9 cellular contexts compared by ENCODE assay signal in the genomic region with DNA sequence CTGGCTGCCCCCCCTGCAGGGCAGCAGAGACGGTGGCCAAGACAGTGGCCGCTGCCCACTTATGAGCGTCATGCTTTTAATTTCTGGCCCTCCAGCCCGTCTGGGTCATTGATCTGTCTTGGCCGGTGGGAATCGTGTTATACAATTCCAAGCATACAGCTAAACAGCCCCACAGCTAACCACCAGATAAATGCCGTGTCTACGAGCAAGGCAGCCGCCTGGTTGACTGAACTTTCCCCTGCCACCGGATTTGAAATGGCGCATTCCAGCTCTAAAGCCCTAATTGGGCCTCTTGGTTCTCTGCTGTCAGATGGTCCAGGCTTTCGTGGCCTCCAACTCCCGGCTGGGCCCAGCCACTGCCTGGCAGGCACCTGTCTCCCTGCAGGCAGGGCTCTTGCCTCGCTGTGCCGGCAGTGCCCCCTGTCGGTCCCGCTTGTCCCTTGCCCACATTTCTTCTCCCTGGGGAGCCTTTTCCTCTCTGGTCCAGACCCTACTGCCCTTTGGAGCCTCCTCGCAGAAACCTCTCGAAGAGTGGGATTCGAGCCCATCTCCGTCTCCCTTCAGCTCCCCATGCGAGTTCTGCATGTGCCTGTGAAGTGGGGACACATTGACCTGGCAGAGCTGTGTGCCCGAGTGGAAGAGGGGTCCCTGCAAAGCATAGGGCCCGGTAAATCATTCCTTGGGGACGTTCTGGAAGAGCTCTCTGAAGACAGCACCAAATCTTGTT. TPM values are rescaled to one million over a fixed set of nuclear protein-coding genes. Genes with fewer than 3 reads are reported as not detected.
DNase-seq lines count a peak whose midpoint lies in the region; ATAC-seq, FAIRE-seq and TF ChIP-seq lines count a peak whose summit lies in the region.
"Had no signal": no experiment of that assay in that cellular context is flagged by ENCODE, and none has a peak within 500 bp of the region (broad histone marks: within the 10 kb centered on the region; RNA-seq: fewer than 3 reads in every experiment).

No MANE protein-coding gene starts in this region.

- no peaks in the 10 kb centered on the region for H3K36me3 ChIP-seq in NT2/D1 (ENCODE audit: insufficient read depth, insufficient read length, low read length)

- H3K4me3 ChIP-seq in NT2/D1 (ENCODE audit: insufficient read length, low read depth) = no peak overlapping the region

- peak; percentile 89 for DNase-seq in D341Med (ENCODE audit: low spot score)
- peak; percentile 88 for DNase-seq in HEK293T (ENCODE audit: extremely low spot score)
- peak; percentile 61 for DNase-seq in NT2/D1 (ENCODE audit: low read depth, low spot score)
- DNase-seq in activated naive CD8-positive, alpha-beta T cell treated with anti-CD3 and anti-CD28 coated beads, Interleukin-2, amount 10 ng/mL, durations not matched to agents 7 days and 5 days = peak; percentile 73
- DNase-seq in islet precursor cell = peak; percentile 92
- DNase-seq in stimulated activated effector memory CD8-positive, alpha-beta T cell treated with anti-CD3 and anti-CD28 coated beads, Interleukin-12 subunit alpha, Interleukin-12 subunit beta, amount 100 ng/mL, for 72 hours (ENCODE audit: low spot score in 2 of 2) = peak; percentile 42 to 82
- no peak for DNase-seq in GM19239 (ENCODE audit: insufficient read length, low spot score)
- DNase-seq: activated B cell treated with CpG ODN at 0.5 μM for 24 hours had no signal

- no peak for FAIRE-seq in GM19239 (lab: Jason Lieb, UNC)

- H3K36me3 Mint-ChIP-seq in activated naive CD8-positive, alpha-beta T cell treated with anti-CD3 and anti-CD28 coated beads, Interleukin-2, amount 10 ng/mL, durations not matched to agents 7 days and 5 days = no peaks in the 10 kb centered on the region
- no peaks in the 10 kb centered on the region for H3K36me3 Mint-ChIP-seq in stimulated activated effector memory CD8-positive, alpha-beta T cell treated with anti-CD3 and anti-CD28 coated beads, Interleukin-12 subunit alpha, Interleukin-12 subunit beta, amount 100 ng/mL, for 72 hours

- peaks cover 27% of the 10 kb centered on the region for H3K4me1 ChIP-seq in NT2/D1 (ENCODE audit: insufficient read depth, insufficient read length)

- no peaks in the 10 kb centered on the region for H3K9me3 Mint-ChIP-seq in activated naive CD8-positive, alpha-beta T cell treated with anti-CD3 and anti-CD28 coated beads, Interleukin-2, amount 10 ng/mL, durations not matched to agents 7 days and 5 days
- no peaks in the 10 kb centered on the region for H3K9me3 Mint-ChIP-seq in stimulated activated effector memory CD8-positive, alpha-beta T cell treated with anti-CD3 and anti-CD28 coated beads, Interleukin-12 subunit alpha, Interleukin-12 subunit beta, amount 100 ng/mL, for 72 hours
- H3K9me3 Mint-ChIP-seq: activated B cell treated with CpG ODN at 0.5 μM for 24 hours had no signal

- no peak for ATAC-seq in activated naive CD8-positive, alpha-beta T cell treated with anti-CD3 and anti-CD28 coated beads, Interleukin-2, amount 10 ng/mL, durations not matched to agents 7 days and 5 days (ENCODE audit: low read depth)
- no peak for ATAC-seq in stimulated activated effector memory CD8-positive, alpha-beta T cell treated with anti-CD3 and anti-CD28 coated beads, Interleukin-12 subunit alpha, Interleukin-12 subunit beta, amount 100 ng/mL, for 72 hours
- ATAC-seq in HG03139 (IDR thresholded peaks at IDR 0.05; ENCODE audit: unreplicated experiment) = no peak

- peaks cover 76% of the 10 kb centered on the region for H3K27me3 ChIP-seq in NT2/D1 (ENCODE audit: insufficient read depth, insufficient read length)

- H3K4me3 Mint-ChIP-seq in activated naive CD8-positive, alpha-beta T cell treated with anti-CD3 and anti-CD28 coated beads, Interleukin-2, amount 10 ng/mL, durations not matched to agents 7 days and 5 days = no peak overlapping the region
- H3K4me3 Mint-ChIP-seq in stimulated activated effector memory CD8-positive, alpha-beta T cell treated with anti-CD3 and anti-CD28 coated beads, Interleukin-12 subunit alpha, Interleukin-12 subunit beta, amount 100 ng/mL, for 72 hours = no peak overlapping the region
- H3K4me3 Mint-ChIP-seq: activated B cell treated with CpG ODN at 0.5 μM for 24 hours had no signal

- no peaks in the 10 kb centered on the region for H3K4me1 Mint-ChIP-seq in activated naive CD8-positive, alpha-beta T cell treated with anti-CD3 and anti-CD28 coated beads, Interleukin-2, amount 10 ng/mL, durations not matched to agents 7 days and 5 days
- H3K4me1 Mint-ChIP-seq in stimulated activated effector memory CD8-positive, alpha-beta T cell treated with anti-CD3 and anti-CD28 coated beads, Interleukin-12 subunit alpha, Interleukin-12 subunit beta, amount 100 ng/mL, for 72 hours = peaks cover 5% of the 10 kb centered on the region

- POLR2A ChIA-PET in HEK293T (lab: Yijun Ruan, JAX) = no interaction called here
- POLR2A ChIA-PET in activated naive CD8-positive, alpha-beta T cell treated with anti-CD3 and anti-CD28 coated beads, Interleukin-2, amount 10 ng/mL, durations not matched to agents 7 days and 5 days (lab: Charles Lee) = no interaction called here

- peaks cover 32% of the 10 kb centered on the region for H3K27me3 Mint-ChIP-seq in activated naive CD8-positive, alpha-beta T cell treated with anti-CD3 and anti-CD28 coated beads, Interleukin-2, amount 10 ng/mL, durations not matched to agents 7 days and 5 days

- CTCF ChIA-PET in HEK293T (lab: Yijun Ruan, JAX) = interaction anchor here (0.6 to 2.1 kb wide), 12 partner anchors 11 to 219 kb away, joined by 3 to 6 read pairs (median 3); no protein-coding TSS in a partner anchor

- no peak overlapping the region for H3K9ac ChIP-seq in NT2/D1 (ENCODE audit: insufficient read length, low read depth)

- no peaks in the 10 kb centered on the region for H3K9me3 ChIP-seq in NT2/D1 (ENCODE audit: insufficient read depth, low read length)

- H3K27ac Mint-ChIP-seq in activated naive CD8-positive, alpha-beta T cell treated with anti-CD3 and anti-CD28 coated beads, Interleukin-2, amount 10 ng/mL, durations not matched to agents 7 days and 5 days = no peak overlapping the region
- no peak overlapping the region for H3K27ac Mint-ChIP-seq in stimulated activated effector memory CD8-positive, alpha-beta T cell treated with anti-CD3 and anti-CD28 coated beads, Interleukin-12 subunit alpha, Interleukin-12 subunit beta, amount 100 ng/mL, for 72 hours
- H3K27ac Mint-ChIP-seq: activated B cell treated with CpG ODN at 0.5 μM for 24 hours had no signal

TF ChIP-seq in HEK293T, 16 proteins besides CTCF, POLR2A, EP300 and RAD21:
- TF ChIP-seq BHLHE40 (IDR thresholded peaks at IDR 0.05; ENCODE audit: borderline replicate concordance) = no peak
- no peak for TF ChIP-seq ELF4 (IDR thresholded peaks at IDR 0.05)
- no peak for TF ChIP-seq FOXA1 (IDR thresholded peaks at IDR 0.05)
- no peak for TF ChIP-seq CTBP1 (IDR thresholded peaks at IDR 0.05; ENCODE audit: borderline replicate concordance)
- no peak for TF ChIP-seq SP1 (IDR thresholded peaks at IDR 0.05)
- TF ChIP-seq PKNOX1 (IDR thresholded peaks at IDR 0.05) = no peak
- no peak for TF ChIP-seq L3MBTL2 (conservative IDR thresholded peaks at IDR 0.05)
- no peak for TF ChIP-seq NFRKB (IDR thresholded peaks at IDR 0.05)
- TF ChIP-seq TARDBP (IDR thresholded peaks at IDR 0.05) = no peak
- no peak for TF ChIP-seq FOXM1 (IDR thresholded peaks at IDR 0.05; ENCODE audit: borderline replicate concordance)
- no peak for TF ChIP-seq ZNF384 (IDR thresholded peaks at IDR 0.05)
- TF ChIP-seq HDGF (IDR thresholded peaks at IDR 0.05; ENCODE audit: borderline replicate concordance) = no peak
- TF ChIP-seq FOXK2 (IDR thresholded peaks at IDR 0.05) = no peak
- no peak for TF ChIP-seq ARNT (IDR thresholded peaks at IDR 0.05)
- TF ChIP-seq LEF1 (IDR thresholded peaks at IDR 0.05; ENCODE audit: borderline replicate concordance) = no peak
- TF ChIP-seq SUZ12 (IDR thresholded peaks at IDR 0.05) = no peak

RNA-seq across cellular contexts. Expression of gene RBFOX3, which starts 1.8 kb away (rescaled TPM):
- not detected for total RNA-seq in activated naive CD8-positive, alpha-beta T cell treated with anti-CD3 and anti-CD28 coated beads, Interleukin-2, amount 10 ng/mL, durations not matched to agents 7 days and 5 days
